In the genomic region with DNA sequence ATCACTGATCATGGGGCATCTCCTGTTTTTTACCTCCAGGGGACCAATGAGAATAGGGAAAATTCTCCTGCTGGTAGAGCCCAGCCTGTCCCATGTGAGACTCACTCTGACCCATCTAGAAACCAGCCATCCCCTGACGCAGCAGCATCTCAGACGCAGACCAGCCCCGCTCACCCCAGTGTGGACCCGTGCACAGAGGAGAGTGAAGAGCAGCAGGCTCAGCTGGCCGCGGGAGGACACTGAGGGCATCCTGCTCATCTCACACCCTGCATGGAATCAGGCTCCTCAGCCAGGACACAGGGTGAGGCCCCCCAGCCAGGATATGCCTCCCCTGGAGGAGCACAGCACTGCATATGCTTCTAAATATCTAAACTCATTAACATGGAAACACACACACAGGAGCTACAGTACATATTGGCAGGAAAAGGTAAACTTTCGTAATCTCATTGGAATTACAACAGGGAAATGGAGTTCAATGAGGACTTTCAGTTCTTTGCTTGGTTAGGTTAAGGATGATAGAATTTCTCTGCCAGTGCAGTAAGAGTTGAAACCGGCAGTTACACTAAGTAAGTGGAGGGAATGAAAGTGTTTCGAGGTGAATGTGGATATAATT, we compare ENCODE assay signal across 21 cellular contexts. TPM values are rescaled to one million over a fixed set of nuclear protein-coding genes. Genes with fewer than 3 reads are reported as not detected.
DNase-seq lines count a peak whose midpoint lies in the region; ATAC-seq and TF ChIP-seq lines count a peak whose summit lies in the region.
"Had no signal": no experiment of that assay in that cellular context is flagged by ENCODE, and none has a peak within 500 bp of the region (broad histone marks: within the 10 kb centered on the region; RNA-seq: fewer than 3 reads in every experiment).

No MANE protein-coding gene starts in this region.

- H3K4me3 Mint-ChIP-seq in naive thymus-derived CD4-positive, alpha-beta T cell = no peak overlapping the region
- no peak overlapping the region for H3K4me3 Mint-ChIP-seq in HFFc6
- H3K4me3 Mint-ChIP-seq: natural killer cell treated with Interleukin-12 subunit alpha and Interleukin-12 subunit beta and Interleukin-15 and Interleukin-18, amount 100 ng/mL, for 72 hours; T-cell had no signal

- TF ChIP-seq EP300 in esophagus muscularis mucosa (IDR thresholded peaks at IDR 0.05) = no peak

- peaks cover 47% of the 10 kb centered on the region for H3K36me3 ChIP-seq in left ventricle myocardium inferior
- H3K36me3 ChIP-seq in heart left ventricle = peaks cover 0 to 67% (median 49%) of the 10 kb centered on the region in 9 donors
- H3K36me3 ChIP-seq in esophagus muscularis mucosa = peaks cover 7 to 59% (median 34%) of the 10 kb centered on the region in 4 donors
- H3K36me3 ChIP-seq in naive thymus-derived CD4-positive, alpha-beta T cell (ENCODE audit: control insufficient read depth in 2 of 3, insufficient read depth in 3 of 3, low read length in 3 of 3) = peaks cover 19 to 72% (median 22%) of the 10 kb centered on the region in 3 experiments

- intact Hi-C loops in left ventricle myocardium inferior (cut with micrococcal nuclease) (loop anchor here (10.0 kb wide), 1 partner anchor 95 kb away; the partner anchor contains the start of gene MFSD6), heart left ventricle (cut with DNase I) (loop anchor here in 4 of 10 donors (5.0 to 10.0 kb wide), 4 partner anchors 93 to 415 kb away; partner anchors contain the start of gene MFSD6 (in 2 of the 4)), esophagus muscularis mucosa (cut with DNase I) (no loop called here)
- intact Hi-C loops in naive thymus-derived CD4-positive, alpha-beta T cell (cut with micrococcal nuclease) = no loop called here

- ATAC-seq in heart left ventricle (no peak), GM18502 (IDR thresholded peaks at IDR 0.05; ENCODE audit: poor library complexity, unreplicated experiment) (no peak)
- no peak for ATAC-seq in naive thymus-derived CD4-positive, alpha-beta T cell
- ATAC-seq: psoas muscle had no signal

- DNase-seq in left ventricle myocardium inferior = no peak
- DNase-seq in heart left ventricle = no peak
- DNase-seq in esophagus muscularis mucosa (ENCODE audit: extremely low spot score) = no peak
- DNase-seq in naive thymus-derived CD4-positive, alpha-beta T cell = no peak
- no peak for DNase-seq in DMS79 (lab: John Stamatoyannopoulos, UW)
- no peak for DNase-seq in GM10266 (ENCODE audit: extremely low spot score)
- DNase-seq in HFFc6 = no peak
- DNase-seq: activated gamma-delta T cell treated with Interleukin-2 at 50 U/mL for 16 hours; Caco-2; effector memory CD4-positive, alpha-beta T cell; GM23248; NCI-H1417 treated with DMSO at 0.1 percent for 48 hours; psoas muscle; stimulated activated naive CD4-positive, alpha-beta T cell treated with Interleukin-2 at 50 U/mL for 16 hours; T-cell; WERI-Rb-1 had no signal

- CTCF ChIA-PET in naive thymus-derived CD4-positive, alpha-beta T cell (lab: Charles Lee) = no interaction called here

- H3K27me3 Mint-ChIP-seq in naive thymus-derived CD4-positive, alpha-beta T cell = no peaks in the 10 kb centered on the region
- H3K27me3 Mint-ChIP-seq in HFFc6 (ENCODE audit: insufficient read depth) = no peaks in the 10 kb centered on the region
- H3K27me3 Mint-ChIP-seq: natural killer cell treated with Interleukin-12 subunit alpha and Interleukin-12 subunit beta and Interleukin-15 and Interleukin-18, amount 100 ng/mL, for 72 hours; T-cell had no signal

- H3K27ac ChIP-seq in left ventricle myocardium inferior (replicated peaks) = peak overlapping the region; percentile 37
- H3K27ac ChIP-seq in heart left ventricle = peak overlapping the region in 2 of 12 donors; percentile 0 to 20
- peak overlapping the region in 3 of 4 donors; percentile 32 to 39 (median 34) for H3K27ac ChIP-seq in esophagus muscularis mucosa (replicated peaks in 1 of 4)
- H3K27ac ChIP-seq in naive thymus-derived CD4-positive, alpha-beta T cell (ENCODE audit: low read depth, low read length) = no peak overlapping the region
- H3K27ac ChIP-seq: GM23248, HL-60, KMS-11, psoas muscle, vagina, WERI-Rb-1 had no signal

- POLR2A ChIA-PET in naive thymus-derived CD4-positive, alpha-beta T cell (lab: Charles Lee) = no interaction called here

- WGBS in heart left ventricle, 4 donors = 73 to 89% (median 83%) methylated on average over 8 to 9 of the region's 9 CpGs
- 72% methylated on average over 7 of the region's 9 CpGs for WGBS in esophagus muscularis mucosa

- peak overlapping the region in 5 of 9 donors; percentile 22 to 86 (median 63) for H3K27ac Mint-ChIP-seq in naive thymus-derived CD4-positive, alpha-beta T cell
- no peak overlapping the region for H3K27ac Mint-ChIP-seq in HFFc6

- peaks cover 19% of the 10 kb centered on the region for H3K4me1 ChIP-seq in left ventricle myocardium inferior
- H3K4me1 ChIP-seq in heart left ventricle = peaks cover 0 to 23% (median 2%) of the 10 kb centered on the region in 12 donors
- H3K4me1 ChIP-seq in esophagus muscularis mucosa = peaks cover 2 to 39% (median 17%) of the 10 kb centered on the region in 4 donors
- H3K4me1 ChIP-seq in naive thymus-derived CD4-positive, alpha-beta T cell (ENCODE audit: control insufficient read depth in 2 of 2, insufficient read depth in 2 of 2, low read length in 2 of 2) = no peaks in the 10 kb centered on the region
- H3K4me1 ChIP-seq: psoas muscle, vagina had no signal

- H3K9me3 Mint-ChIP-seq in naive thymus-derived CD4-positive, alpha-beta T cell = peaks cover 0 to 7% (median 0%) of the 10 kb centered on the region in 11 donors
- no peaks in the 10 kb centered on the region for H3K9me3 Mint-ChIP-seq in HFFc6

- no peak for TF ChIP-seq CTCF in left ventricle myocardium inferior (IDR thresholded peaks at IDR 0.05; ENCODE audit: borderline replicate concordance)
- TF ChIP-seq CTCF in heart left ventricle (IDR thresholded peaks at IDR 0.05) = no peak
- TF ChIP-seq CTCF in esophagus muscularis mucosa (IDR thresholded peaks at IDR 0.05) = no peak
- TF ChIP-seq CTCF in GM10266 (IDR thresholded peaks at IDR 0.05; ENCODE audit: control insufficient read depth, insufficient read depth, low read depth, missing control alignments) = no peak
- no peak for TF ChIP-seq CTCF in HFFc6 (IDR thresholded peaks at IDR 0.05)

- peaks cover 17 to 63% (median 33%) of the 10 kb centered on the region in 5 donors for H3K36me3 Mint-ChIP-seq in naive thymus-derived CD4-positive, alpha-beta T cell
- no peaks in the 10 kb centered on the region for H3K36me3 Mint-ChIP-seq in HFFc6 (ENCODE audit: low read depth)

- H3K27me3 ChIP-seq in left ventricle myocardium inferior (ENCODE audit: low read depth) (no peaks in the 10 kb centered on the region), heart left ventricle (no peaks in the 10 kb centered on the region), esophagus muscularis mucosa (no peaks in the 10 kb centered on the region)
- no peaks in the 10 kb centered on the region for H3K27me3 ChIP-seq in naive thymus-derived CD4-positive, alpha-beta T cell (ENCODE audit: control insufficient read depth in 2 of 2, insufficient read depth in 2 of 2, low read length in 2 of 2)
- H3K27me3 ChIP-seq: vagina had no signal

- H3K4me3 ChIP-seq in left ventricle myocardium inferior (no peak overlapping the region), heart left ventricle (no peak overlapping the region), esophagus muscularis mucosa (no peak overlapping the region)
- no peak overlapping the region for H3K4me3 ChIP-seq in naive thymus-derived CD4-positive, alpha-beta T cell (ENCODE audit: low read length)
- H3K4me3 ChIP-seq: GM23248, psoas muscle, vagina had no signal

- peaks cover 2 to 19% (median 8%) of the 10 kb centered on the region in 7 donors for H3K4me1 Mint-ChIP-seq in naive thymus-derived CD4-positive, alpha-beta T cell
- peaks cover 17% of the 10 kb centered on the region for H3K4me1 Mint-ChIP-seq in HFFc6 (ENCODE audit: low read depth)

- TF ChIP-seq POLR2A in heart left ventricle (IDR thresholded peaks at IDR 0.05) = no peak
- no peak for TF ChIP-seq POLR2A in esophagus muscularis mucosa (IDR thresholded peaks at IDR 0.05; ENCODE audit: low read depth)

- H3K9me3 ChIP-seq in left ventricle myocardium inferior (replicated peaks) (no peaks in the 10 kb centered on the region), heart left ventricle (no peaks in the 10 kb centered on the region), esophagus muscularis mucosa (no peaks in the 10 kb centered on the region)
- no peaks in the 10 kb centered on the region for H3K9me3 ChIP-seq in naive thymus-derived CD4-positive, alpha-beta T cell (ENCODE audit: control insufficient read depth in 2 of 3, low read length in 3 of 3)
- H3K9me3 ChIP-seq: Caco-2, psoas muscle, vagina had no signal

RNA-seq across cellular contexts. Expression of gene NEMP2, which starts 34.4 kb away (rescaled TPM):
- total RNA-seq in left ventricle myocardium inferior = 1.5 TPM
- total RNA-seq in heart left ventricle = 1 to 10 TPM in 8 of 9 donors, under 1 TPM in 1; 0.63 to 4.6 (median 2.4) TPM
- polyA plus RNA-seq in heart left ventricle = under 1 TPM; 0.42 to 0.73 TPM
- total RNA-seq in esophagus muscularis mucosa = 1 to 10 TPM; 2.5 to 5.7 (median 4.3) TPM
- total RNA-seq in naive thymus-derived CD4-positive, alpha-beta T cell = 10 to 100 TPM; 11.1 to 30.8 (median 18.4) TPM
- polyA plus RNA-seq in naive thymus-derived CD4-positive, alpha-beta T cell = 10 to 100 TPM; 10.0 to 13.4 TPM
- 1 to 10 TPM; 1.5 to 7.4 (median 6.5) TPM for total RNA-seq in HFFc6 (2021; fragmentation: NEBNext Ultra II Directional; extraction: Animal tissue kit (Norgen Biotek cat#: 25700))
